In the genomic region with DNA sequence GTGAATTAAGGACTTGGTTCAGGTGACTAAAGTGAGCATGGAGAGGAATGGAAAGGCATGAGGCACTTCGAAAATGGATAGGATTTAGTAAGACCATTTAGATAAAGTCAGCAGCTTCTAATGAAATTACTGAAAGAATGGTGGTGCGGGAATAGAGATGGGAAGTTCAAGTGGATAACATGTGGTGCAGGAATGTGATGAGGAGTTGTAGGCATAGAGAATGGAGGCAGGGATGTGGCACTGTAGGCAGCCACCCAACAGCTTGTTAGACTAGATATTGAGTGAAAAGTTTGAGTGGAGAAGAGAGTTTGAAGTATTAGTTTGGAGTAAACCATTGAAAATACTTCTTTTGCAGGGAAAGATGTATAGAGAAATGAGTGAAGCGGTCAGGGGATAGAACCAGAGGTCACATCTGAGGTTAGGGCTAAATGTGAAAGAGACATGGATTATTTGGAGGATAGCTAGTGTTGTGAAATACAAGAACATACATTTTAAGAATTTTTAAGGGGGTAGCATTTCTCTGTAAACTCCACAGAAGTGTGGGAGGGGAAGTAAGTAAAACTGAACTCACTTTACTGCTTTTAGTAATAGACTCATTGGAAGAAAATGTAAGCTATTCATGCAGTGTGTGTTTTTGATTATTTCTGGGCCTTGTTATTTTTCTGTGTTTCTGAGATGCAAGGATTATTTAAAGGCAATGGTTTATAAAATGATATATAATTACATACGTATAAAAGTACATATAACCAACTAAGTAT, we compare ENCODE assay signal across 13 cellular contexts. TPM values are rescaled to one million over a fixed set of nuclear protein-coding genes. Genes with fewer than 3 reads are reported as not detected.
A peak's percentile ranks its signal among the peaks of the same experiment; 100 is the strongest.
DNase-seq lines count a peak whose midpoint lies in the region; ATAC-seq and TF ChIP-seq lines count a peak whose summit lies in the region.
"Had no signal": no experiment of that assay in that cellular context is flagged by ENCODE, and none has a peak within 500 bp of the region (broad histone marks: within the 10 kb centered on the region; RNA-seq: fewer than 3 reads in every experiment).

No MANE protein-coding gene starts in this region.

- no peaks in the 10 kb centered on the region for H3K9me3 Mint-ChIP-seq in T-cell
- H3K9me3 Mint-ChIP-seq: T-helper 2 cell treated with Interferon-gamma antibody and Interleukin-4, amounts not matched to agents 5 μg/mL and 100 μg/mL, for 36 hours had no signal

- H3K27ac ChIP-seq in cardiac muscle cell: peak overlapping the region; percentile 50
- H3K27ac ChIP-seq in heart left ventricle: peak overlapping the region in 2 of 12 donors; percentile 1 to 28
- H3K27ac ChIP-seq in uterus: peak overlapping the region; percentile 10 to 55

- H3K4me1 Mint-ChIP-seq in T-cell: peaks cover 84 to 89% (median 89%) of the 10 kb centered on the region in 3 donors

- intact Hi-C loops in heart left ventricle (cut with DNase I): no loop called here
- intact Hi-C loops in uterus (cut with DNase I; ENCODE audit: low total_unique reads): no loop called here

- H3K36me3 Mint-ChIP-seq in T-cell: peaks cover 10% of the 10 kb centered on the region

- TF ChIP-seq CTCF in cardiac muscle cell (IDR thresholded peaks at IDR 0.05; ENCODE audit: low read depth, low read length) (no peak), heart left ventricle (IDR thresholded peaks at IDR 0.05) (no peak), uterus (IDR thresholded peaks at IDR 0.05) (no peak)

- H3K4me1 ChIP-seq in cardiac muscle cell (ENCODE audit: low read depth) (peaks cover 40% of the 10 kb centered on the region), heart left ventricle (peaks cover 8 to 97% (median 73%) of the 10 kb centered on the region in 12 donors), uterus (peaks cover 4 to 10% of the 10 kb centered on the region in 2 donors)

- no peaks in the 10 kb centered on the region for H3K36me3 ChIP-seq in cardiac muscle cell
- no peaks in the 10 kb centered on the region for H3K36me3 ChIP-seq in heart left ventricle
- H3K36me3 ChIP-seq in uterus: no peaks in the 10 kb centered on the region

- peak in 1 of 2 donors; percentile 30 for DNase-seq in cardiac muscle cell (ENCODE audit: low read depth in 1 of 2, low spot score in 1 of 2)
- DNase-seq in heart left ventricle: no peak
- no peak for DNase-seq in T-cell
- peak; percentile 84 for DNase-seq in fibroblast of peridontal ligament (ENCODE audit: extremely low read depth)
- no peak for DNase-seq in uterus
- DNase-seq in T-helper 1 cell: no peak
- DNase-seq in activated CD4-positive, CD25-positive, alpha-beta regulatory T cell treated with anti-CD3 and anti-CD28 coated beads, Interleukin-2, amount 50 U/mL, for 72 hours: no peak
- no peak for DNase-seq in NCI-H2171 treated with DMSO at 0.1 percent for 48 hours (lab: John Stamatoyannopoulos, UW)
- DNase-seq: activated naive CD4-positive, alpha-beta T cell; NCI-H446; small intestine; stimulated activated naive CD4-positive, alpha-beta T cell had no signal

- CTCF ChIA-PET in T-cell (lab: Charles Lee): interaction anchor here in 1 of 2 donors (0.7 to 1.0 kb wide), 2 partner anchors 11 to 41 kb away, joined by 3 read pairs; no protein-coding TSS in a partner anchor

- no peaks in the 10 kb centered on the region for H3K27me3 ChIP-seq in cardiac muscle cell
- H3K27me3 ChIP-seq in heart left ventricle: no peaks in the 10 kb centered on the region
- no peaks in the 10 kb centered on the region for H3K27me3 ChIP-seq in uterus

- no peak for ATAC-seq in heart left ventricle
- ATAC-seq in T-cell (replicated peaks in 1 of 4): no peak

- H3K9me3 ChIP-seq in cardiac muscle cell (ENCODE audit: low read depth) (no peaks in the 10 kb centered on the region), heart left ventricle (no peaks in the 10 kb centered on the region), uterus (no peaks in the 10 kb centered on the region)

- no peaks in the 10 kb centered on the region for H3K27me3 Mint-ChIP-seq in T-cell

- peak overlapping the region in 1 of 3 donors; percentile 27 for H3K4me3 Mint-ChIP-seq in T-cell
- H3K4me3 Mint-ChIP-seq: T-helper 2 cell treated with Interferon-gamma antibody and Interleukin-4, amounts not matched to agents 5 μg/mL and 100 μg/mL, for 36 hours had no signal

- peak overlapping the region; percentile 9 to 13 for H3K27ac Mint-ChIP-seq in T-cell

- WGBS in heart left ventricle, 4 donors: 63 to 66% (median 66%) methylated on average over 4 of the region's 4 CpGs

- TF ChIP-seq POLR2A in heart left ventricle (IDR thresholded peaks at IDR 0.05) (no peak), uterus (IDR thresholded peaks at IDR 0.05) (no peak)

- H3K4me3 ChIP-seq in cardiac muscle cell (no peak overlapping the region), heart left ventricle (no peak overlapping the region), uterus (no peak overlapping the region)

- POLR2A ChIA-PET in T-cell (lab: Charles Lee): interaction anchor here (0.6 to 0.7 kb wide), 2 partner anchors 11 to 42 kb away, joined by 3 to 4 read pairs; no protein-coding TSS in a partner anchor

RNA-seq across cellular contexts. Expression of gene DYRK1A, which starts 46.2 kb away (rescaled TPM):
- 57.7 and 61.7 TPM in 2 replicates for total RNA-seq in cardiac muscle cell
- polyA plus RNA-seq in cardiac muscle cell: 4.2 and 4.5 TPM in 2 replicates
- total RNA-seq in heart left ventricle: 10 to 100 TPM; 59.3 to 96.6 (median 72.1) TPM
- polyA plus RNA-seq in heart left ventricle: 10 to 100 TPM; 24.5 to 35.9 TPM
- 100 to 1,000 TPM; 113 to 149 (median 115) TPM for total RNA-seq in T-cell
- total RNA-seq in uterus: 100 to 1,000 TPM in 3 of 4 donors, 10 to 100 TPM in 1; 42.0 to 137 (median 119) TPM
